ENCODE assay signal across 1 cellular context in genomic region chr10:69239816-69240434, GRCh38.
TF ChIP-seq lines count a peak whose summit lies in the region.

No MANE protein-coding gene starts in this region.

TF ChIP-seq in SK-N-SH treated with all-trans-retinoic acid at 6 μM for 48 hours, 23 proteins besides CTCF, POLR2A, EP300 and RAD21:
- TF ChIP-seq CSRNP3 (CRISPR knock-in tag; IDR thresholded peaks at IDR 0.05) = no peak
- no peak for TF ChIP-seq TOX (CRISPR knock-in tag; IDR thresholded peaks at IDR 0.05; ENCODE audit: borderline replicate concordance)
- no peak for TF ChIP-seq GLIS3 (CRISPR knock-in tag; IDR thresholded peaks at IDR 0.05)
- TF ChIP-seq, protein P1, sequence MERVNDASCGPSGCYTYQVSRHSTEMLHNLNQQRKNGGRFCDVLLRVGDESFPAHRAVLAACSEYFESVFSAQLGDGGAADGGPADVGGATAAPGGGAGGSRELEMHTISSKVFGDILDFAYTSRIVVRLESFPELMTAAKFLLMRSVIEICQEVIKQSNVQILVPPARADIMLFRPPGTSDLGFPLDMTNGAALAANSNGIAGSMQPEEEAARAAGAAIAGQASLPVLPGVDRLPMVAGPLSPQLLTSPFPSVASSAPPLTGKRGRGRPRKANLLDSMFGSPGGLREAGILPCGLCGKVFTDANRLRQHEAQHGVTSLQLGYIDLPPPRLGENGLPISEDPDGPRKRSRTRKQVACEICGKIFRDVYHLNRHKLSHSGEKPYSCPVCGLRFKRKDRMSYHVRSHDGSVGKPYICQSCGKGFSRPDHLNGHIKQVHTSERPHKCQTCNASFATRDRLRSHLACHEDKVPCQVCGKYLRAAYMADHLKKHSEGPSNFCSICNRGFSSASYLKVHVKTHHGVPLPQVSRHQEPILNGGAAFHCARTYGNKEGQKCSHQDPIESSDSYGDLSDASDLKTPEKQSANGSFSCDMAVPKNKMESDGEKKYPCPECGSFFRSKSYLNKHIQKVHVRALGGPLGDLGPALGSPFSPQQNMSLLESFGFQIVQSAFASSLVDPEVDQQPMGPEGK (CRISPR knock-in tag; IDR thresholded peaks at IDR 0.05; ENCODE audit: borderline replicate concordance) = no peak
- TF ChIP-seq ESRRG (CRISPR knock-in tag; IDR thresholded peaks at IDR 0.05) = no peak
- no peak for TF ChIP-seq TCF4 (CRISPR knock-in tag; IDR thresholded peaks at IDR 0.05; ENCODE audit: borderline replicate concordance)
- TF ChIP-seq, protein P2, sequence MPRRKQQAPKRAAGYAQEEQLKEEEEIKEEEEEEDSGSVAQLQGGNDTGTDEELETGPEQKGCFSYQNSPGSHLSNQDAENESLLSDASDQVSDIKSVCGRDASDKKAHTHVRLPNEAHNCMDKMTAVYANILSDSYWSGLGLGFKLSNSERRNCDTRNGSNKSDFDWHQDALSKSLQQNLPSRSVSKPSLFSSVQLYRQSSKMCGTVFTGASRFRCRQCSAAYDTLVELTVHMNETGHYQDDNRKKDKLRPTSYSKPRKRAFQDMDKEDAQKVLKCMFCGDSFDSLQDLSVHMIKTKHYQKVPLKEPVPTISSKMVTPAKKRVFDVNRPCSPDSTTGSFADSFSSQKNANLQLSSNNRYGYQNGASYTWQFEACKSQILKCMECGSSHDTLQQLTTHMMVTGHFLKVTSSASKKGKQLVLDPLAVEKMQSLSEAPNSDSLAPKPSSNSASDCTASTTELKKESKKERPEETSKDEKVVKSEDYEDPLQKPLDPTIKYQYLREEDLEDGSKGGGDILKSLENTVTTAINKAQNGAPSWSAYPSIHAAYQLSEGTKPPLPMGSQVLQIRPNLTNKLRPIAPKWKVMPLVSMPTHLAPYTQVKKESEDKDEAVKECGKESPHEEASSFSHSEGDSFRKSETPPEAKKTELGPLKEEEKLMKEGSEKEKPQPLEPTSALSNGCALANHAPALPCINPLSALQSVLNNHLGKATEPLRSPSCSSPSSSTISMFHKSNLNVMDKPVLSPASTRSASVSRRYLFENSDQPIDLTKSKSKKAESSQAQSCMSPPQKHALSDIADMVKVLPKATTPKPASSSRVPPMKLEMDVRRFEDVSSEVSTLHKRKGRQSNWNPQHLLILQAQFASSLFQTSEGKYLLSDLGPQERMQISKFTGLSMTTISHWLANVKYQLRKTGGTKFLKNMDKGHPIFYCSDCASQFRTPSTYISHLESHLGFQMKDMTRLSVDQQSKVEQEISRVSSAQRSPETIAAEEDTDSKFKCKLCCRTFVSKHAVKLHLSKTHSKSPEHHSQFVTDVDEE (CRISPR knock-in tag; IDR thresholded peaks at IDR 0.05) = no peak
- no peak for TF ChIP-seq ARNTL (CRISPR knock-in tag; IDR thresholded peaks at IDR 0.05; ENCODE audit: borderline replicate concordance, low read depth)
- no peak for TF ChIP-seq ZFP3 (CRISPR knock-in tag; IDR thresholded peaks at IDR 0.05)
- no peak for TF ChIP-seq ZFP30 (CRISPR knock-in tag; IDR thresholded peaks at IDR 0.05)
- no peak for TF ChIP-seq RARB (CRISPR knock-in tag; IDR thresholded peaks at IDR 0.05)
- no peak for TF ChIP-seq CREB5 (CRISPR knock-in tag; IDR thresholded peaks at IDR 0.05; ENCODE audit: low read depth)
- no peak for TF ChIP-seq ISL1 (CRISPR knock-in tag; IDR thresholded peaks at IDR 0.05)
- no peak for TF ChIP-seq ZNF70 (CRISPR knock-in tag; IDR thresholded peaks at IDR 0.05)
- no peak for TF ChIP-seq CSDC2 (CRISPR knock-in tag; IDR thresholded peaks at IDR 0.05)
- TF ChIP-seq ZC3H10 (CRISPR knock-in tag; IDR thresholded peaks at IDR 0.05) = no peak
- no peak for TF ChIP-seq PPARA (CRISPR knock-in tag; IDR thresholded peaks at IDR 0.05; ENCODE audit: borderline replicate concordance)
